27 cellular contexts compared by ENCODE assay signal in genomic region chr10:35219292-35219691, GRCh38.
DNase-seq lines count a peak whose midpoint lies in the region; ATAC-seq and TF ChIP-seq lines count a peak whose summit lies in the region.
"Had no signal": no experiment of that assay in that cellular context is flagged by ENCODE, and none has a peak within 500 bp of the region (broad histone marks: within the 10 kb centered on the region; RNA-seq: fewer than 3 reads in every experiment).

No MANE protein-coding gene starts in this region.

- TF ChIP-seq CTCF in SK-N-SH (IDR thresholded peaks at IDR 0.05) = no peak
- TF ChIP-seq CTCF in chondrocyte (IDR thresholded peaks at IDR 0.05) = no peak
- TF ChIP-seq CTCF in gastroesophageal sphincter (IDR thresholded peaks at IDR 0.05) = no peak

- H3K27ac ChIP-seq in SK-N-SH (ENCODE audit: low read depth in 2 of 2, low read length in 1 of 2) (no peak overlapping the region), gastroesophageal sphincter (no peak overlapping the region)
- H3K27ac ChIP-seq: body of pancreas, colonic mucosa, suprapubic skin, vagina had no signal

- H3K36me3 Mint-ChIP-seq in chondrocyte (ENCODE audit: low read depth) = no peaks in the 10 kb centered on the region
- H3K36me3 Mint-ChIP-seq: activated naive CD8-positive, alpha-beta T cell treated with anti-CD3 and anti-CD28 coated beads, Interleukin-2, amount 10 ng/mL, durations not matched to agents 7 days and 5 days; IgD-negative memory B cell had no signal

- WGBS in SK-N-SH (ENCODE audit: low lambda C conversion rate) = 73% methylated on average over 6 of the region's 6 CpGs
- 64 to 78% methylated on average over 4 to 5 of the region's 6 CpGs for WGBS in gastroesophageal sphincter (ENCODE audit: low coverage in 1 of 2), 2 donors

- H3K4me1 Mint-ChIP-seq in chondrocyte (ENCODE audit: low read depth) = peaks cover 4% of the 10 kb centered on the region

- H3F3A ChIP-seq in SK-N-SH (replicated peaks; ENCODE audit: insufficient read depth) = no peaks in the 10 kb centered on the region

- CTCF ChIA-PET in SK-N-SH (lab: Yijun Ruan, JAX) = interaction anchor here (0.7 to 7.2 kb wide), 8 partner anchors 9 to 367 kb away, joined by 3 to 82 read pairs (median 3); partner anchors contain the start of gene CREM

- H3K27ac Mint-ChIP-seq in chondrocyte (ENCODE audit: unreplicated experiment) = no peak overlapping the region
- H3K27ac Mint-ChIP-seq: GM23338 had no signal

- H2AFZ ChIP-seq in SK-N-SH (ENCODE audit: low read depth) = peak overlapping the region; percentile 53; the same call in 1 of the 2 replicates
- H2AFZ ChIP-seq: GM23338 had no signal

- H3K36me3 ChIP-seq in SK-N-SH (replicated peaks in 1 of 2; ENCODE audit: control insufficient read depth in 1 of 2, insufficient read depth in 2 of 2, low read length in 1 of 2) (no peaks in the 10 kb centered on the region), gastroesophageal sphincter (no peaks in the 10 kb centered on the region)
- H3K36me3 ChIP-seq: BE2C, colonic mucosa, heart left ventricle, MG63, suprapubic skin, vagina had no signal

- POLR2A ChIA-PET in SK-N-SH (lab: Yijun Ruan, JAX) = no interaction called here

- TF ChIP-seq EP300 in SK-N-SH (IDR thresholded peaks at IDR 0.05; ENCODE audit: borderline replicate concordance in 1 of 2, low read depth in 1 of 2, low read length in 1 of 2) (no peak), gastroesophageal sphincter (IDR thresholded peaks at IDR 0.05) (no peak)

- H3K4me3 ChIP-seq in SK-N-SH (ENCODE audit: low read depth in 2 of 2, low read length in 1 of 2) = no peak overlapping the region
- no peak overlapping the region for H3K4me3 ChIP-seq in gastroesophageal sphincter
- H3K4me3 ChIP-seq: body of pancreas, colonic mucosa, GM23338, heart left ventricle, MG63, suprapubic skin, vagina had no signal

- H3K9ac ChIP-seq in SK-N-SH = no peak overlapping the region

- no peak for ATAC-seq in SK-N-SH treated with all-trans-retinoic acid at 6 μM for 48 hours
- no peak for ATAC-seq in gastroesophageal sphincter
- ATAC-seq: body of pancreas had no signal

- no peak overlapping the region for H3K4me3 Mint-ChIP-seq in chondrocyte (ENCODE audit: unreplicated experiment)
- H3K4me3 Mint-ChIP-seq: GM23338, IgD-negative memory B cell, neural crest cell had no signal

- no peaks in the 10 kb centered on the region for H3K27me3 ChIP-seq in SK-N-SH (ENCODE audit: insufficient read depth)
- H3K27me3 ChIP-seq in gastroesophageal sphincter = no peaks in the 10 kb centered on the region
- H3K27me3 ChIP-seq: BE2C, body of pancreas, colonic mucosa, heart left ventricle, MG63, suprapubic skin, vagina had no signal

- DNase-seq in SK-N-SH (no peak), chondrocyte (ENCODE audit: low spot score) (no peak)
- peak; percentile 57 for DNase-seq in stimulated activated CD4-positive, alpha-beta T cell treated with anti-CD3 and anti-CD28 coated beads, Interleukin-15, amount 100 ng/mL, for 24 hours
- DNase-seq in stimulated activated CD4-positive, alpha-beta T cell treated with anti-CD3 and anti-CD28 coated beads, Interleukin-4, amount 100 ng/mL, for 1 hour = no peak
- DNase-seq in activated naive CD4-positive, alpha-beta T cell treated with anti-CD3 and anti-CD28 coated beads, Interleukin-2, amount 50 U/mL, for 16 hours = peak; percentile 27
- peak; percentile 46 for DNase-seq in stimulated activated CD4-positive, alpha-beta T cell treated with anti-CD3 and anti-CD28 coated beads, Interleukin-2, amount 100 ng/mL, for 4 hours (ENCODE audit: low read depth)
- DNase-seq: 8988T; activated naive CD8-positive, alpha-beta T cell treated with anti-CD3 and anti-CD28 coated beads, Interleukin-2, amount 10 ng/mL, durations not matched to agents 7 days and 5 days; BE2C; body of pancreas; colonic mucosa; COR-L47; DMS79 treated with DMSO at 0.1 percent for 48 hours; heart left ventricle; MG63; midbrain; NCI-H1417 treated with DMSO at 0.1 percent for 48 hours; NCI-H69; OCI-M1; Right ventricle myocardium superior had no signal

- H3K9me2 ChIP-seq in SK-N-SH = no peaks in the 10 kb centered on the region

- H3K9me3 ChIP-seq in SK-N-SH (no peaks in the 10 kb centered on the region), gastroesophageal sphincter (no peaks in the 10 kb centered on the region)
- H3K9me3 ChIP-seq: BE2C, body of pancreas, colonic mucosa, heart left ventricle, MG63, suprapubic skin, vagina had no signal

- H3K4me2 ChIP-seq in SK-N-SH = no peak overlapping the region
- H3K4me2 ChIP-seq: GM23338 had no signal

- no peaks in the 10 kb centered on the region for H4K20me1 ChIP-seq in SK-N-SH (ENCODE audit: insufficient read depth)

- no peak for TF ChIP-seq POLR2A in gastroesophageal sphincter (IDR thresholded peaks at IDR 0.05)

- H3K4me1 ChIP-seq in SK-N-SH (ENCODE audit: control insufficient read depth in 1 of 2, insufficient read depth in 2 of 2, low read depth in 1 of 2, low read length in 1 of 2) (peaks cover 0 to 2% of the 10 kb centered on the region in 2 experiments; a peak in 3 of 4 replicates), gastroesophageal sphincter (peaks cover 0 to 15% (median 0%) of the 10 kb centered on the region in 3 donors)
- H3K4me1 ChIP-seq: BE2C, body of pancreas, colonic mucosa had no signal

- no peak for TF ChIP-seq RAD21 in SK-N-SH (IDR thresholded peaks at IDR 0.05; ENCODE audit: low read length)

- no peaks in the 10 kb centered on the region for H3K79me2 ChIP-seq in SK-N-SH (ENCODE audit: insufficient read depth)

- no peaks in the 10 kb centered on the region for H3K9me3 Mint-ChIP-seq in chondrocyte (ENCODE audit: low read depth)
- H3K9me3 Mint-ChIP-seq: activated naive CD8-positive, alpha-beta T cell treated with anti-CD3 and anti-CD28 coated beads, Interleukin-2, amount 10 ng/mL, durations not matched to agents 7 days and 5 days; GM23338; IgD-negative memory B cell; neural crest cell had no signal

- no peaks in the 10 kb centered on the region for H3K27me3 Mint-ChIP-seq in chondrocyte (ENCODE audit: low read depth)

TF ChIP-seq in SK-N-SH, 30 proteins besides CTCF, POLR2A, EP300 and RAD21:
- TF ChIP-seq GATA2 (CRISPR knock-in tag; IDR thresholded peaks at IDR 0.05) (no peak), MXI1 (IDR thresholded peaks at IDR 0.05; ENCODE audit: low read depth, low read length) (no peak), ELF1 (IDR thresholded peaks at IDR 0.05) (no peak), POLR2AphosphoS5 (IDR thresholded peaks at IDR 0.05; ENCODE audit: low read depth, low read length) (no peak), CHD2 (IDR thresholded peaks at IDR 0.05; ENCODE audit: low read length, partially characterized antibody) (no peak), EZH2phosphoT487 (IDR thresholded peaks at IDR 0.05; ENCODE audit: borderline replicate concordance, low read depth) (no peak), FOSL2 (IDR thresholded peaks at IDR 0.05; ENCODE audit: borderline replicate concordance, low read depth) (no peak), RCOR1 (IDR thresholded peaks at IDR 0.05; ENCODE audit: low read length) (no peak), JUND (IDR thresholded peaks at IDR 0.05) (no peak)
TF ChIP-seq in SK-N-SH: peak in this region for 0.

TF ChIP-seq in SK-N-SH treated with all-trans-retinoic acid at 6 μM for 48 hours, 23 proteins besides CTCF, POLR2A, EP300 and RAD21 (continues in another document):
- TF ChIP-seq, protein P1, sequence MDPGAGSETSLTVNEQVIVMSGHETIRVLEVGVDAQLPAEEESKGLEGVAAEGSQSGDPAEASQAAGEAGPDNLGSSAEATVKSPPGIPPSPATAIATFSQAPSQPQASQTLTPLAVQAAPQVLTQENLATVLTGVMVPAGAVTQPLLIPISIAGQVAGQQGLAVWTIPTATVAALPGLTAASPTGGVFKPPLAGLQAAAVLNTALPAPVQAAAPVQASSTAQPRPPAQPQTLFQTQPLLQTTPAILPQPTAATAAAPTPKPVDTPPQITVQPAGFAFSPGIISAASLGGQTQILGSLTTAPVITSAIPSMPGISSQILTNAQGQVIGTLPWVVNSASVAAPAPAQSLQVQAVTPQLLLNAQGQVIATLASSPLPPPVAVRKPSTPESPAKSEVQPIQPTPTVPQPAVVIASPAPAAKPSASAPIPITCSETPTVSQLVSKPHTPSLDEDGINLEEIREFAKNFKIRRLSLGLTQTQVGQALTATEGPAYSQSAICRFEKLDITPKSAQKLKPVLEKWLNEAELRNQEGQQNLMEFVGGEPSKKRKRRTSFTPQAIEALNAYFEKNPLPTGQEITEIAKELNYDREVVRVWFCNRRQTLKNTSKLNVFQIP (CRISPR knock-in tag; IDR thresholded peaks at IDR 0.05; ENCODE audit: borderline replicate concordance, low read depth) = no peak
- no peak for TF ChIP-seq BACH2 (CRISPR knock-in tag; IDR thresholded peaks at IDR 0.05; ENCODE audit: borderline replicate concordance)
- no peak for TF ChIP-seq ISL1 (CRISPR knock-in tag; IDR thresholded peaks at IDR 0.05)
- TF ChIP-seq ZFP30 (CRISPR knock-in tag; IDR thresholded peaks at IDR 0.05) = no peak
- no peak for TF ChIP-seq ZNF70 (CRISPR knock-in tag; IDR thresholded peaks at IDR 0.05)
- TF ChIP-seq ZC3H10 (CRISPR knock-in tag; IDR thresholded peaks at IDR 0.05) = no peak
- no peak for TF ChIP-seq ZFP3 (CRISPR knock-in tag; IDR thresholded peaks at IDR 0.05)
- no peak for TF ChIP-seq TSHZ2 (CRISPR knock-in tag; IDR thresholded peaks at IDR 0.05)
- TF ChIP-seq ZNF8 (CRISPR knock-in tag; IDR thresholded peaks at IDR 0.05) = no peak
- TF ChIP-seq RARB (CRISPR knock-in tag; IDR thresholded peaks at IDR 0.05) = no peak
- no peak for TF ChIP-seq ZNF565 (CRISPR knock-in tag; conservative IDR thresholded peaks at IDR 0.05; ENCODE audit: low read depth)
- TF ChIP-seq OSR1 (CRISPR knock-in tag; IDR thresholded peaks at IDR 0.05) = no peak

Comparison
In these comparisons a context has a peak if more than half of its experiments do, and no peak if none do; other contexts are left out.
1. DNase-seq: peak in stimulated activated CD4-positive, alpha-beta T cell treated with anti-CD3 and anti-CD28 coated beads, Interleukin-15, amount 100 ng/mL, for 24 hours (single experiment), activated naive CD4-positive, alpha-beta T cell treated with anti-CD3 and anti-CD28 coated beads, Interleukin-2, amount 50 U/mL, for 16 hours (single experiment) and stimulated activated CD4-positive, alpha-beta T cell treated with anti-CD3 and anti-CD28 coated beads, Interleukin-2, amount 100 ng/mL, for 4 hours (single experiment); none in SK-N-SH (single experiment), stimulated activated CD4-positive, alpha-beta T cell treated with anti-CD3 and anti-CD28 coated beads, Interleukin-4, amount 100 ng/mL, for 1 hour (single experiment) and chondrocyte (single experiment).